Comparison of ENCODE assay signal across 30 cellular contexts in genomic region chr17:75005291-75005690, GRCh38. TPM values are rescaled to one million over a fixed set of nuclear protein-coding genes. Genes with fewer than 3 reads are reported as not detected.
"Had no signal": no experiment of that assay in that cellular context is flagged by ENCODE, and none has a peak within 500 bp of the region (broad histone marks: within the 10 kb centered on the region; RNA-seq: fewer than 3 reads in every experiment).

No MANE protein-coding gene starts in this region.

- H3K4me2 ChIP-seq: hepatocyte, smooth muscle cell had no signal

- H3K4me3 ChIP-seq: coronary artery, gastroesophageal sphincter, heart left ventricle, hepatocyte, lung, prostate gland, right atrium auricular region, smooth muscle cell, suprapubic skin, transverse colon, upper lobe of right lung, uterus had no signal

- H3K27ac ChIP-seq: coronary artery, epithelial cell of prostate, gastroesophageal sphincter, heart left ventricle, hepatocyte, prostate gland, right atrium auricular region, suprapubic skin, transverse colon, upper lobe of right lung, uterus had no signal

- H3K27ac Mint-ChIP-seq: effector memory CD8-positive, alpha-beta T cell; naive thymus-derived CD4-positive, alpha-beta T cell; nephron progenitor cell had no signal

- H3K36me3 Mint-ChIP-seq: naive thymus-derived CD4-positive, alpha-beta T cell had no signal

- DNase-seq: effector memory CD8-positive, alpha-beta T cell; foreskin fibroblast; heart left ventricle; kidney; mesenchymal stem cell; midbrain; naive thymus-derived CD4-positive, alpha-beta T cell; nephron progenitor cell; nucleus accumbens; stimulated activated CD4-positive, alpha-beta T cell treated with anti-CD3 and anti-CD28 coated beads, Interleukin-12 subunit alpha, Interleukin-12 subunit beta, amount 100 ng/mL, for 4 hours; stimulated activated CD4-positive, alpha-beta T cell treated with anti-CD3 and anti-CD28 coated beads, Interleukin-1b, Interleukin-23, amount 100 ng/mL, for 48 hours; stimulated activated CD4-positive, alpha-beta T cell treated with anti-CD3 and anti-CD28 coated beads, Interleukin-4, amount 100 ng/mL, for 1 hour; stimulated activated CD8-positive, alpha-beta memory T cell treated with anti-CD3 and anti-CD28 coated beads, Interleukin-4, amount 100 ng/mL, for 48 hours; stimulated activated naive CD4-positive, alpha-beta T cell; stimulated activated naive CD8-positive, alpha-beta T cell treated with anti-CD3 and anti-CD28 coated beads, Interleukin-15, amount 100 ng/mL, for 72 hours; transverse colon; upper lobe of right lung; uterus had no signal

- H3K4me1 ChIP-seq: gastroesophageal sphincter, heart left ventricle, prostate gland, right atrium auricular region, upper lobe of right lung, uterus had no signal

- H3K4me1 Mint-ChIP-seq: naive thymus-derived CD4-positive, alpha-beta T cell; nephron progenitor cell had no signal

- H3K27me3 ChIP-seq: gastroesophageal sphincter, heart left ventricle, hepatocyte, right atrium auricular region, suprapubic skin, transverse colon, upper lobe of right lung, uterus had no signal

- H2AFZ ChIP-seq: hepatocyte had no signal

- H3K4me3 Mint-ChIP-seq: effector memory CD8-positive, alpha-beta T cell; naive thymus-derived CD4-positive, alpha-beta T cell; nephron progenitor cell; stimulated activated naive CD8-positive, alpha-beta T cell treated with anti-CD3 and anti-CD28 coated beads, Interleukin-15, amount 100 ng/mL, for 72 hours had no signal

- H3K79me2 ChIP-seq: hepatocyte had no signal

- H3K27me3 Mint-ChIP-seq: stimulated activated naive CD8-positive, alpha-beta T cell treated with anti-CD3 and anti-CD28 coated beads, Interleukin-15, amount 100 ng/mL, for 72 hours had no signal

- H3K9me3 Mint-ChIP-seq: effector memory CD8-positive, alpha-beta T cell; naive thymus-derived CD4-positive, alpha-beta T cell; nephron progenitor cell; stimulated activated naive CD8-positive, alpha-beta T cell treated with anti-CD3 and anti-CD28 coated beads, Interleukin-15, amount 100 ng/mL, for 72 hours had no signal

- H3K9me3 ChIP-seq: gastroesophageal sphincter, heart left ventricle, prostate gland, right atrium auricular region, suprapubic skin, transverse colon, upper lobe of right lung, uterus had no signal

- H3K36me3 ChIP-seq: prostate gland, transverse colon, uterus had no signal

- ATAC-seq: effector memory CD8-positive, alpha-beta T cell; esophagus mucosa; gastroesophageal sphincter; heart left ventricle; left lobe of liver; naive thymus-derived CD4-positive, alpha-beta T cell; sciatic nerve; stimulated activated naive CD8-positive, alpha-beta T cell treated with anti-CD3 and anti-CD28 coated beads, Interleukin-15, amount 100 ng/mL, for 72 hours; upper lobe of right lung had no signal

RNA-seq across cellular contexts. Expression of gene CDR2L, which starts 17.9 kb away (rescaled TPM):
- polyA plus RNA-seq: naive thymus-derived CD4-positive, alpha-beta T cell had no signal
